17 cellular contexts compared by ENCODE assay signal in the genomic region with DNA sequence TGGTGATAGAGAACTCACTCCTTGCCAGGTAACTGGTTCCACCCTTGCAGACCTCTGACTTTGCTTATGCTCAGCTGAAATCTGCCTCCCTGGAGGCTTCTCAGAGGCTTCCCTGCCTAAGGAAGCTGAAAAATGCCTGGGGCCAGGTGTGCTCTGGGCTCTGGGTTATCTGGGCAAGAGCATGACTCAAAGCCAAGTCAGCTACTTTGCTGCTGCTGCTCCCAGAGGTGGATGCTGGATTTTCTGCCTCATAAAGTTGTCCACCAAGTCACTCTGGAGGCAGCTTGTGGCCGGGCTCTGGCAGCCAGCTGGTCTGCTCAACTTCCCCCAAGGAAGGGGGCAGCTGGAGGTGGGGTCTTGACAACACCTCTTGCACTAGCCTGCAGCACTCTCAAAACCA.
DNase-seq lines count a peak whose midpoint lies in the region; ATAC-seq and TF ChIP-seq lines count a peak whose summit lies in the region.
"Had no signal": no experiment of that assay in that cellular context is flagged by ENCODE, and none has a peak within 500 bp of the region (broad histone marks: within the 10 kb centered on the region; RNA-seq: fewer than 3 reads in every experiment).

No MANE protein-coding gene starts in this region.

- peak overlapping the region; percentile 29 for H2AK5ac ChIP-seq in mesenchymal stem cell (ENCODE audit: low read length, severe bottlenecking)

- no CpG with 5 or more reads among the region's 1 CpG for WGBS in mesenchymal stem cell
- WGBS in tibial nerve, 2 donors, result no CpG with 5 or more reads among the region's 1 CpG

- no peak overlapping the region for H4K91ac ChIP-seq in mesenchymal stem cell (ENCODE audit: low read length)

- TF ChIP-seq CTCF in epithelial cell of esophagus (IDR thresholded peaks at IDR 0.05; ENCODE audit: insufficient read depth, low read depth, low read length, missing control alignments), result peak; percentile 20
- no peak for TF ChIP-seq CTCF in tibial nerve (IDR thresholded peaks at IDR 0.05)

- peaks cover 0 to 83% of the 10 kb centered on the region in 2 experiments for H3K27me3 ChIP-seq in mesenchymal stem cell (ENCODE audit: control insufficient read depth in 1 of 2, insufficient read depth in 1 of 2, low read length in 2 of 2)
- no peaks in the 10 kb centered on the region for H3K27me3 ChIP-seq in SJCRH30
- H3K27me3 ChIP-seq in tibial nerve, result no peaks in the 10 kb centered on the region

- H3K9ac ChIP-seq in mesenchymal stem cell (ENCODE audit: low read length), result no peak overlapping the region
- H3K9ac ChIP-seq: SK-N-SH had no signal

- no peak overlapping the region for H3K4me2 ChIP-seq in mesenchymal stem cell (ENCODE audit: low read length, poor library complexity, severe bottlenecking)
- H3K4me2 ChIP-seq: SK-N-SH had no signal

- no peak overlapping the region for H2BK120ac ChIP-seq in mesenchymal stem cell (ENCODE audit: low read depth, low read length)

- H2BK15ac ChIP-seq in mesenchymal stem cell (ENCODE audit: low read depth, poor library complexity, severe bottlenecking), result no peak overlapping the region

- H3K4me3 ChIP-seq in epithelial cell of esophagus (ENCODE audit: low read length), result no peak overlapping the region
- H3K4me3 ChIP-seq in mesenchymal stem cell (ENCODE audit: insufficient read depth in 1 of 2, low read depth in 1 of 2, low read length in 2 of 2), result no peak overlapping the region
- H3K4me3 ChIP-seq in SJCRH30, result no peak overlapping the region
- H3K4me3 ChIP-seq in tibial nerve, result no peak overlapping the region
- H3K4me3 ChIP-seq: HAP-1 had no signal

- H3K4me1 ChIP-seq in mesenchymal stem cell (ENCODE audit: control insufficient read depth, insufficient read depth, low read depth, low read length) (peaks cover 17% of the 10 kb centered on the region), SJCRH30 (no peaks in the 10 kb centered on the region), tibial nerve (no peaks in the 10 kb centered on the region)

- no peak for TF ChIP-seq EP300 in tibial nerve (IDR thresholded peaks at IDR 0.05)

- H3K27ac ChIP-seq in mesenchymal stem cell (ENCODE audit: low read length, poor library complexity, severe bottlenecking) (peak overlapping the region; percentile 47), SJCRH30 (no peak overlapping the region), tibial nerve (no peak overlapping the region)

- H3K36me3 ChIP-seq in mesenchymal stem cell (ENCODE audit: control insufficient read depth in 1 of 2, insufficient read depth in 2 of 2, low read depth in 1 of 2, low read length in 2 of 2), result no peaks in the 10 kb centered on the region
- H3K36me3 ChIP-seq in SJCRH30, result no peaks in the 10 kb centered on the region
- no peaks in the 10 kb centered on the region for H3K36me3 ChIP-seq in tibial nerve
- H3K36me3 ChIP-seq: HAP-1 had no signal

- H4K8ac ChIP-seq in mesenchymal stem cell (ENCODE audit: low read length), result no peak overlapping the region

- ATAC-seq in GM19328 (IDR thresholded peaks at IDR 0.05; ENCODE audit: unreplicated experiment) (no peak), HG02571 (IDR thresholded peaks at IDR 0.05; ENCODE audit: unreplicated experiment) (no peak)
- ATAC-seq: right cardiac atrium had no signal

- H2BK5ac ChIP-seq in mesenchymal stem cell (ENCODE audit: low read depth, low read length, poor library complexity, severe bottlenecking), result no peak overlapping the region

- H3K4ac ChIP-seq in mesenchymal stem cell (ENCODE audit: low read depth in 1 of 2, low read length in 2 of 2), result no peak overlapping the region

- H3K14ac ChIP-seq in mesenchymal stem cell (ENCODE audit: low read length in 2 of 2), result no peak overlapping the region

- no peak overlapping the region for H3K23ac ChIP-seq in mesenchymal stem cell (ENCODE audit: low read length in 2 of 2)

- no peak overlapping the region for H3K18ac ChIP-seq in mesenchymal stem cell (ENCODE audit: low read depth in 1 of 2, low read length in 2 of 2)

- H3K79me1 ChIP-seq in mesenchymal stem cell (replicated peaks; ENCODE audit: low read length, poor library complexity, severe bottlenecking), result no peaks in the 10 kb centered on the region

- no peak overlapping the region for H2BK12ac ChIP-seq in mesenchymal stem cell (ENCODE audit: low read length in 2 of 2)

- H2AFZ ChIP-seq in mesenchymal stem cell (ENCODE audit: low read depth, low read length), result no peak overlapping the region

- DNase-seq in AG08396 (ENCODE audit: low spot score) (peak; percentile 1), NCI-H226 (peak; percentile 80), epithelial cell of esophagus (ENCODE audit: low read depth) (peak; percentile 91), mesenchymal stem cell (no peak), SJCRH30 (no peak), tibial nerve (ENCODE audit: low spot score in 2 of 2) (no peak)
- DNase-seq: activated CD4-positive, alpha-beta T cell treated with anti-CD3 and anti-CD28 coated beads, Interleukin-2, amount 10 ng/mL, durations not matched to agents 7 days and 5 days; activated naive CD4-positive, alpha-beta T cell; DMS79 treated with DMSO at 0.1 percent for 48 hours; midbrain; NCI-H1694 treated with DMSO at 0.1 percent for 48 hours; NCI-H446 treated with DMSO at 0.1 percent for 48 hours; right cardiac atrium; SK-N-SH had no signal

- no peak for TF ChIP-seq POLR2A in tibial nerve (IDR thresholded peaks at IDR 0.05)

- H3K9me3 ChIP-seq in mesenchymal stem cell (ENCODE audit: control insufficient read depth, low read length), result peaks cover 3% of the 10 kb centered on the region
- H3K9me3 ChIP-seq in SJCRH30 (replicated peaks), result no peaks in the 10 kb centered on the region
- H3K9me3 ChIP-seq in tibial nerve, result no peaks in the 10 kb centered on the region
- H3K9me3 ChIP-seq: HAP-1, SK-N-SH had no signal

Comparison
In these comparisons a context has a peak if more than half of its experiments do, and no peak if none do; other contexts are left out.
1. DNase-seq: peak in AG08396 (single experiment), NCI-H226 (single experiment) and epithelial cell of esophagus (single experiment); none in mesenchymal stem cell (single experiment), SJCRH30 (0 of 2) and tibial nerve (0 of 2).